8 cellular contexts compared by ENCODE assay signal in the genomic region with DNA sequence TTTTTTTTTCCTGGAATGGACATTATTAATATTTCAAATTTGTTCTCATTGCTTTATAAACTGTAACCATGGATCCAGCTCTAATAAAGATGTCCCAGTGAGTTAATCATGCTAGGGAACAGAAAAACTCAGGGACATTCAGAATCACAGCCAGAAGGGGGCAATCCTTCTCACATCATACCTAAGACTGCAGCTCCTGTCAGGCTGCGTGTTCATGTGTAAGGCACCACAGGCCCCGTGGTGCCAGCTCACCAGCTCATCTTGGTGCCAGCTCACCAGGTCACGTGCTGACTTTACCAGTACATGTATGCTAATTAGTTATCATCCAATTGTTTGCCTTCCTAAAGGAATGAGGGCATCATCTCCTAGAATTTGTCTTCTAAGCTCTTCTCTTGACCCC.
DNase-seq lines count a peak whose midpoint lies in the region; ATAC-seq and TF ChIP-seq lines count a peak whose summit lies in the region.

No MANE protein-coding gene starts in this region.

- no peaks in the 10 kb centered on the region for H3K9me3 Mint-ChIP-seq in activated CD4-positive, alpha-beta T cell treated with anti-CD3 and anti-CD28 coated beads for 36 hours (ENCODE audit: low read depth)

- peak; percentile 58 for ATAC-seq in activated CD4-positive, alpha-beta T cell treated with anti-CD3 and anti-CD28 coated beads for 36 hours

- no peaks in the 10 kb centered on the region for H3K79me2 ChIP-seq in Karpas-422 (ENCODE audit: low read length)

- TF ChIP-seq CTCF in spleen (IDR thresholded peaks at IDR 0.05 in 8 of 11, conservative IDR thresholded peaks at IDR 0.05 in 3 of 11) (peak in 6 of 11 experiments; percentile 27 to 44 (median 32)), tibial nerve (IDR thresholded peaks at IDR 0.05) (peak in 1 of 5 experiments; percentile 23)

- DNase-seq in activated CD4-positive, alpha-beta T cell treated with anti-CD3 and anti-CD28 coated beads for 36 hours, result peak; percentile 25
- DNase-seq in activated CD4-positive, alpha-beta T cell treated with anti-CD3 and anti-CD28 coated beads for 1 hour, result no peak
- peak; percentile 83 for DNase-seq in Karpas-422
- peak; percentile 40 to 61 for DNase-seq in SHP77 (lab: John Stamatoyannopoulos, UW)
- peak; percentile 66 for DNase-seq in foreskin melanocyte
- no peak for DNase-seq in spleen
- no peak for DNase-seq in tibial nerve (ENCODE audit: low spot score in 2 of 2)
- DNase-seq in activated naive CD4-positive, alpha-beta T cell treated with Interleukin-2 at 50 U/mL for 16 hours, result no peak

- no peaks in the 10 kb centered on the region for H3K27me3 ChIP-seq in Karpas-422 (ENCODE audit: low read length)
- H3K27me3 ChIP-seq in spleen (replicated peaks in 1 of 7), result peaks cover 0 to 6% (median 0%) of the 10 kb centered on the region in 7 donors
- H3K27me3 ChIP-seq in tibial nerve, result no peaks in the 10 kb centered on the region

- no peaks in the 10 kb centered on the region for H3K36me3 Mint-ChIP-seq in activated CD4-positive, alpha-beta T cell treated with anti-CD3 and anti-CD28 coated beads for 36 hours (ENCODE audit: low read depth)

- no peak overlapping the region for H3K9ac ChIP-seq in Karpas-422 (ENCODE audit: low read length)

- H3K36me3 ChIP-seq in Karpas-422 (ENCODE audit: insufficient read depth, low read length), result no peaks in the 10 kb centered on the region
- no peaks in the 10 kb centered on the region for H3K36me3 ChIP-seq in spleen
- no peaks in the 10 kb centered on the region for H3K36me3 ChIP-seq in tibial nerve

- no peak overlapping the region for H3K27ac Mint-ChIP-seq in activated CD4-positive, alpha-beta T cell treated with anti-CD3 and anti-CD28 coated beads for 36 hours

- H3K27me3 Mint-ChIP-seq in activated CD4-positive, alpha-beta T cell treated with anti-CD3 and anti-CD28 coated beads for 36 hours, result peaks cover 22% of the 10 kb centered on the region

- no peaks in the 10 kb centered on the region for H3K4me1 Mint-ChIP-seq in activated CD4-positive, alpha-beta T cell treated with anti-CD3 and anti-CD28 coated beads for 36 hours

- TF ChIP-seq EP300 in tibial nerve (IDR thresholded peaks at IDR 0.05), result no peak

- H3K9me3 ChIP-seq in Karpas-422 (ENCODE audit: low read length), result no peaks in the 10 kb centered on the region
- no peaks in the 10 kb centered on the region for H3K9me3 ChIP-seq in spleen
- H3K9me3 ChIP-seq in tibial nerve, result no peaks in the 10 kb centered on the region

- H4K20me1 ChIP-seq in Karpas-422 (ENCODE audit: insufficient read depth, low read depth, low read length), result no peaks in the 10 kb centered on the region

- intact Hi-C loops in activated CD4-positive, alpha-beta T cell treated with anti-CD3 and anti-CD28 coated beads for 36 hours (cut with DNase I, micrococcal nuclease), result loop anchor here (1.0 to 5.0 kb wide), 2 partner anchors 158 to 163 kb away; no protein-coding TSS in a partner anchor
- intact Hi-C loops in spleen (cut with DNase I; ENCODE audit: low total_unique reads), result loop anchor here (10.0 kb wide), 1 partner anchor 176 kb away; no protein-coding TSS in a partner anchor

- H3K4me3 ChIP-seq in Karpas-422 (ENCODE audit: low read length), result no peak overlapping the region
- H3K4me3 ChIP-seq in spleen, result no peak overlapping the region
- no peak overlapping the region for H3K4me3 ChIP-seq in tibial nerve

- H3K4me3 Mint-ChIP-seq in activated CD4-positive, alpha-beta T cell treated with anti-CD3 and anti-CD28 coated beads for 36 hours, result no peak overlapping the region

- no peaks in the 10 kb centered on the region for H3K9me2 ChIP-seq in Karpas-422 (replicated peaks; ENCODE audit: insufficient read depth, low read length)

- 27 to 44% (median 29%) methylated on average over 3 of the region's 3 CpGs for WGBS in spleen, 5 donors
- WGBS in tibial nerve, 2 donors, result 39 to 42% methylated on average over 3 of the region's 3 CpGs

- no peak for TF ChIP-seq POLR2A in spleen (IDR thresholded peaks at IDR 0.05)
- TF ChIP-seq POLR2A in tibial nerve (IDR thresholded peaks at IDR 0.05), result no peak

- peaks cover 4% of the 10 kb centered on the region for H3K4me1 ChIP-seq in Karpas-422 (ENCODE audit: low read length)
- H3K4me1 ChIP-seq in spleen, result no peaks in the 10 kb centered on the region
- no peaks in the 10 kb centered on the region for H3K4me1 ChIP-seq in tibial nerve

- POLR2A ChIA-PET in activated CD4-positive, alpha-beta T cell treated with anti-CD3 and anti-CD28 coated beads for 36 hours (lab: Charles Lee), result interaction anchor here (0.6 kb wide), 2 partner anchors 93 to 295 kb away, joined by 5 to 8 read pairs; no protein-coding TSS in a partner anchor

- CTCF ChIA-PET in activated CD4-positive, alpha-beta T cell treated with anti-CD3 and anti-CD28 coated beads for 36 hours (lab: Charles Lee), result interaction anchor here (0.6 to 2.3 kb wide), 6 partner anchors 76 to 816 kb away, joined by 3 to 9 read pairs (median 3); no protein-coding TSS in a partner anchor

- no peak overlapping the region for H3K27ac ChIP-seq in Karpas-422 (ENCODE audit: low read length)
- no peak overlapping the region for H3K27ac ChIP-seq in spleen
- no peak overlapping the region for H3K27ac ChIP-seq in tibial nerve

- peak overlapping the region; percentile 18 for H3K4me2 ChIP-seq in Karpas-422 (ENCODE audit: low read depth, low read length, poor library complexity, severe bottlenecking)

- no peak overlapping the region for H2AFZ ChIP-seq in Karpas-422 (ENCODE audit: low read length)

Comparison
In these comparisons a context has a peak if more than half of its experiments do, and no peak if none do; other contexts are left out.
1. DNase-seq: peak in activated CD4-positive, alpha-beta T cell treated with anti-CD3 and anti-CD28 coated beads for 36 hours (single experiment), Karpas-422 (single experiment), SHP77 (2 of 2) and foreskin melanocyte (single experiment); none in activated CD4-positive, alpha-beta T cell treated with anti-CD3 and anti-CD28 coated beads for 1 hour (single experiment), spleen (single experiment), tibial nerve (0 of 2) and activated naive CD4-positive, alpha-beta T cell treated with Interleukin-2 at 50 U/mL for 16 hours (single experiment).